ENCODE assay signal across 1 cellular context in the genomic region with DNA sequence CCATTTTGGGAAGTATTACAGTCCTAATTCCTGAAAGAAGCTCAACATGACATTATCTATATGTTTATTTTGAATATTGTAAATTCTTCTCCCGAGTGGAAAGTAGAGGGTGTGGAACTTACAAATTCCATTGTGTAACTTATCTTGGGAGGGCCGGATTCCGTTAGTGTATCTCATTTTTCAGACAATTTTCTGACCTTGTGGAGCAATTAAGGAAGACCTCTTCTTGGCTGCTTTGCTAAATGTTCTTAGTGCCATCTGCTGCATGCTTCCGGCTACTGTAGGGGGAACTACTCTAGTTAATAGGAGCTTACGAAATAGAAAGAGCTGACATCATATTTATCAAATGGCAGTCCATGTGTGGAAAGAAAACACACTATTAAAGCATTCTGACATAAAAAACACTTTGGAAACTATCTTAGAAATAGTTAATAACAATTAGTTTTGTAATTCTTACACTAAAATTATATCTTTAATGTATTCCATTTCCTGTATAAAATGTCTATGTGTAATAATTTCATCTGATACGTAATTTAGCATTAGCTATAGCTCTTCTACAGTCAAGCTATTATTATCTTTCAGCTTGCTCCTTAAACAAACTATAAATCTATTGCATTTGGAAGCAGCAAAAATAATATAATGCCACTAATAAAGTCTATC.
TF ChIP-seq lines count a peak whose summit lies in the region.

No MANE protein-coding gene starts in this region.

TF ChIP-seq in WTC11, 78 proteins besides CTCF, POLR2A, EP300 and RAD21 (continued from another document):
- TF ChIP-seq, protein P1, sequence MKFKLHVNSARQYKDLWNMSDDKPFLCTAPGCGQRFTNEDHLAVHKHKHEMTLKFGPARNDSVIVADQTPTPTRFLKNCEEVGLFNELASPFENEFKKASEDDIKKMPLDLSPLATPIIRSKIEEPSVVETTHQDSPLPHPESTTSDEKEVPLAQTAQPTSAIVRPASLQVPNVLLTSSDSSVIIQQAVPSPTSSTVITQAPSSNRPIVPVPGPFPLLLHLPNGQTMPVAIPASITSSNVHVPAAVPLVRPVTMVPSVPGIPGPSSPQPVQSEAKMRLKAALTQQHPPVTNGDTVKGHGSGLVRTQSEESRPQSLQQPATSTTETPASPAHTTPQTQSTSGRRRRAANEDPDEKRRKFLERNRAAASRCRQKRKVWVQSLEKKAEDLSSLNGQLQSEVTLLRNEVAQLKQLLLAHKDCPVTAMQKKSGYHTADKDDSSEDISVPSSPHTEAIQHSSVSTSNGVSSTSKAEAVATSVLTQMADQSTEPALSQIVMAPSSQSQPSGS (CRISPR knock-in tag; IDR thresholded peaks at IDR 0.05; ENCODE audit: borderline replicate concordance, low read depth): no peak
- no peak for TF ChIP-seq JUN (CRISPR knock-in tag; IDR thresholded peaks at IDR 0.05)
- no peak for TF ChIP-seq RELA (CRISPR knock-in tag; IDR thresholded peaks at IDR 0.05; ENCODE audit: borderline replicate concordance)
- no peak for TF ChIP-seq NFYB (CRISPR knock-in tag; conservative IDR thresholded peaks at IDR 0.05; ENCODE audit: low read depth)
- no peak for TF ChIP-seq PRRX2 (CRISPR knock-in tag; IDR thresholded peaks at IDR 0.05)
- no peak for TF ChIP-seq ZNF671 (CRISPR knock-in tag; IDR thresholded peaks at IDR 0.05)
- TF ChIP-seq MYBL2 (CRISPR knock-in tag; IDR thresholded peaks at IDR 0.05): no peak
